8 cellular contexts compared by ENCODE assay signal in genomic region chr1:202010042-202011015, GRCh38. TPM values are rescaled to one million over a fixed set of nuclear protein-coding genes. Genes with fewer than 3 reads are reported as not detected.
DNase-seq lines count a peak whose midpoint lies in the region; FAIRE-seq and TF ChIP-seq lines count a peak whose summit lies in the region.

TSS of gene ELF3 (plus strand) at chr1:202010587. CDS start at chr1:202011137, 550 bp downstream.

- FAIRE-seq in GM12892 (lab: Jason Lieb, UNC) = peak; percentile 69

- H3K36me3 ChIP-seq in H7 (replicated peaks; ENCODE audit: control insufficient read depth, insufficient read depth, low read length) (peaks cover 12% of the 10 kb centered on the region), muscle layer of duodenum (ENCODE audit: control insufficient read depth in 1 of 2, insufficient read depth in 2 of 2, low read length in 2 of 2) (peaks cover 19 to 23% of the 10 kb centered on the region in 2 donors)

- no peak for TF ChIP-seq POLR2A in GM12892 (IDR thresholded peaks at IDR 0.05; ENCODE audit: low read depth, low read length)

- H3K4me1 ChIP-seq in muscle layer of duodenum (ENCODE audit: control insufficient read depth in 1 of 2, insufficient read depth in 2 of 2, low read length in 2 of 2) = no peaks in the 10 kb centered on the region

- in situ Hi-C loops in T47D (cut with HindIII; ENCODE audit: low pct_unique_long_range_greater_than_20kb, low sequenced_read_pairs) = no loop called here

- H3K27me3 ChIP-seq in H7 (ENCODE audit: control insufficient read depth, insufficient read depth, low read length) (no peaks in the 10 kb centered on the region; the same call in 1 of the 2 replicates), muscle layer of duodenum (ENCODE audit: low read depth, low read length) (no peaks in the 10 kb centered on the region)

- peak; percentile 58 for DNase-seq in GM12892 (ENCODE audit: insufficient read length)
- DNase-seq in H7 = peak; percentile 96
- peak; percentile 80 for DNase-seq in NCI-H128 (lab: John Stamatoyannopoulos, UW; ENCODE audit: unreplicated experiment)
- DNase-seq in T47D (ENCODE audit: low read depth in 1 of 2, low spot score in 1 of 2) = peak; percentile 95 to 100
- no peak for DNase-seq in AG20443 (ENCODE audit: low spot score)
- DNase-seq in pons (ENCODE audit: low spot score) = no peak
- DNase-seq in middle frontal gyrus (ENCODE audit: extremely low spot score, low spot score) = no peak

- H3K27ac ChIP-seq in muscle layer of duodenum (ENCODE audit: low read length) = peak within 1 kb of the TSS; percentile 97

- H3K4me3 ChIP-seq in H7 (ENCODE audit: insufficient read depth, low read depth, low read length) (peak within 1 kb of the TSS; percentile 43), muscle layer of duodenum (ENCODE audit: low read depth in 1 of 2, low read length in 2 of 2) (peak within 1 kb of the TSS in 1 of 2 donors; percentile 72)

- no peaks in the 10 kb centered on the region for H3K9me3 ChIP-seq in muscle layer of duodenum (ENCODE audit: control insufficient read depth in 1 of 2, low read length in 2 of 2)

RNA-seq across cellular contexts. Expression of gene ELF3, which starts in this region (rescaled TPM):
- 0.47 TPM for polyA plus RNA-seq in GM12892 (2012; ENCODE audit: missing spikeins)
- 3.6 and 6.9 TPM in 2 replicates for total RNA-seq in H7 (2014; rRNA removed; shearing (Covaris generic))

Comparison
In these comparisons a context has a peak if more than half of its experiments do, and no peak if none do; other contexts are left out.
1. DNase-seq: peak in GM12892 (single experiment), H7 (single experiment), NCI-H128 (single experiment) and T47D (2 of 2); none in AG20443 (single experiment), pons (single experiment) and middle frontal gyrus (single experiment).